In the genomic region with DNA sequence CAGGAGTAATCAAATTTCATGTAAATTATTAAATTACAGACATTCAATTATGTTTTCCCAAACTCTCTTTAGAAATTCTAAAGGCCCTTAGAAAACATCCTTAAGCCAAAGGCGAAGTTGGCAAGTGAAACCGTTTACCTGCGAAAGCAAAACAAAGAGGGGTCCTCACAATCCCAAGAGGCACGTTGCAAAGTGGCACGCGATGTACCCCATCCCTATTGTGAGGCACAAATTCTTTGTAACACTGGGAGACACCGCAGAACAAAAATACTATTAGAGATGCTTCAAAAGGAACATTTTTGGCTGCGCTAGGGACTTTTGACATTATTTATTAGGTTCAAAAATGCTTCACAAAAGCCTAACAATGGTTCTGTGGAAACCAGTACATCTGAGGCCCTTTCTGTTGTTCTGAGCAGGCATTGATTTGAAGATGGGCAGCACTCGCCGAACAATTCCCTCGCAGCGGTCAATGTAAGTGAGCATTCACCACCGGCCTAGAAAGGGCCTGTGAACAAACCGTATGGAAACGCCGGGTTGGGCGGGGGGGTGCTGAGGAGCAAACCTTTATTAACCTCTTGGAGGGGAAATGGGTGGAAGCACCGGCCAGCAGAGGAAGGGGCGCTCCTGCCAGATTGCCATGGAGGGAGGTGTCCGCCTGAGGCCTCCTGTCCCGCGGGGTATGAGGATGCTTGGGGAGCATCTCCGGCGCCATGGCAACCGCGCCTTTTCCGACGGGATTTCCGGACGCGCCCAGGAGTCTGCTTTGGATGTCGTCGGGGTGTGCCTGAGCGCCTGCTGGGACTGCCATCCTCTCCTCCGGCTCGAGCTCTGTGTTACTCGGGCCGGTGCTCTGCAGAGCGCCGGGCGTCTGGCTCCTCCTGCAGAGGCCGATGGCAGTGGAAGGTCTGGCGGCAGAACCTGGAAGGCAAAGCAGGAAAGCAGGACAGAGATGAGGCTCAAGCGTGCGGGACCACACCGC, we compare ENCODE assay signal across 21 cellular contexts.
DNase-seq lines count a peak whose midpoint lies in the region; ATAC-seq and TF ChIP-seq lines count a peak whose summit lies in the region.
"Had no signal": no experiment of that assay in that cellular context is flagged by ENCODE, and none has a peak within 500 bp of the region (broad histone marks: within the 10 kb centered on the region; RNA-seq: fewer than 3 reads in every experiment).

No MANE protein-coding gene starts in this region.

- DNase-seq in left ventricle myocardium superior = peak; percentile 22
- DNase-seq in heart right ventricle = no peak
- peak; percentile 51 for DNase-seq in iPS-NIHi11 (ENCODE audit: low spot score)
- no peak for DNase-seq in type B pancreatic cell (ENCODE audit: extremely low spot score, unreplicated experiment)
- DNase-seq in NCI-H2196 (lab: John Stamatoyannopoulos, UW; ENCODE audit: unreplicated experiment) = no peak
- no peak for DNase-seq in vagina (ENCODE audit: extremely low spot score in 2 of 2)
- DNase-seq in stimulated activated CD4-positive, alpha-beta T cell treated with anti-CD3 and anti-CD28 coated beads, Interleukin-4, amount 100 ng/mL, for 24 hours = no peak
- DNase-seq: activated CD8-positive, alpha-beta T cell treated with anti-CD3 and anti-CD28 coated beads, Interleukin-2, amount 10 ng/mL, durations not matched to agents 7 days and 5 days; esophagus squamous epithelium; midbrain; NCI-H2029; NCI-H526 treated with DMSO at 0.1 percent for 48 hours; SHP77 treated with DMSO at 0.1 percent for 48 hours; stimulated activated CD4-positive, alpha-beta T cell treated with anti-CD3 and anti-CD28 coated beads, Interleukin-15, amount 100 ng/mL, for 24 hours; stimulated activated naive CD4-positive, alpha-beta T cell; T-helper 2 cell; trophoblast cell had no signal

- H3K9me3 Mint-ChIP-seq in brain (peaks cover 0 to 7% (median 4%) of the 10 kb centered on the region in 5 experiments), type B pancreatic cell (no peaks in the 10 kb centered on the region)

- peak overlapping the region in 4 of 5 experiments; percentile 56 to 77 (median 70) for H3K4me3 Mint-ChIP-seq in brain
- H3K4me3 Mint-ChIP-seq in type B pancreatic cell = peak overlapping the region; percentile 13
- H3K4me3 Mint-ChIP-seq: activated CD8-positive, alpha-beta T cell treated with anti-CD3 and anti-CD28 coated beads, Interleukin-2, amount 10 ng/mL, durations not matched to agents 7 days and 5 days had no signal

- no peak for TF ChIP-seq CTCF in heart right ventricle (IDR thresholded peaks at IDR 0.05)
- no peak for TF ChIP-seq CTCF in brain (conservative IDR thresholded peaks at IDR 0.05)
- TF ChIP-seq CTCF in type B pancreatic cell (conservative IDR thresholded peaks at IDR 0.05) = no peak
- TF ChIP-seq CTCF in vagina (IDR thresholded peaks at IDR 0.05) = no peak

- 9 to 12% methylated on average over 46 of the region's 46 CpGs for WGBS in heart right ventricle, 2 donors

- no peak for TF ChIP-seq POLR2A in vagina (IDR thresholded peaks at IDR 0.05)

- peak overlapping the region in 1 of 5 experiments; percentile 28 for H3K27ac Mint-ChIP-seq in brain
- H3K27ac Mint-ChIP-seq in type B pancreatic cell = no peak overlapping the region
- H3K27ac Mint-ChIP-seq: activated CD8-positive, alpha-beta T cell treated with anti-CD3 and anti-CD28 coated beads, Interleukin-2, amount 10 ng/mL, durations not matched to agents 7 days and 5 days had no signal

- no peaks in the 10 kb centered on the region for H3K36me3 ChIP-seq in heart right ventricle
- H3K36me3 ChIP-seq in vagina = no peaks in the 10 kb centered on the region
- H3K36me3 ChIP-seq: cardiac muscle cell, esophagus squamous epithelium had no signal

- H3K4me1 ChIP-seq in heart right ventricle = no peaks in the 10 kb centered on the region
- no peaks in the 10 kb centered on the region for H3K4me1 ChIP-seq in vagina
- H3K4me1 ChIP-seq: esophagus squamous epithelium had no signal

- H3K4me3 ChIP-seq in heart right ventricle = no peak overlapping the region
- no peak overlapping the region for H3K4me3 ChIP-seq in vagina
- H3K4me3 ChIP-seq: cardiac muscle cell, esophagus squamous epithelium had no signal

- ATAC-seq in left ventricle myocardium superior (no peak), heart right ventricle (no peak)
- ATAC-seq: activated CD8-positive, alpha-beta T cell treated with anti-CD3 and anti-CD28 coated beads, Interleukin-2, amount 10 ng/mL, durations not matched to agents 7 days and 5 days had no signal

- peaks cover 0 to 4% (median 0%) of the 10 kb centered on the region in 11 donors for H3K9me3 ChIP-seq in heart right ventricle
- H3K9me3 ChIP-seq in vagina = no peaks in the 10 kb centered on the region
- H3K9me3 ChIP-seq: esophagus squamous epithelium had no signal

- peaks cover 7% of the 10 kb centered on the region for H3K27me3 Mint-ChIP-seq in brain
- H3K27me3 Mint-ChIP-seq in type B pancreatic cell = peaks cover 53% of the 10 kb centered on the region

- H3K36me3 Mint-ChIP-seq in brain (no peaks in the 10 kb centered on the region), type B pancreatic cell (no peaks in the 10 kb centered on the region)

- H3K4me1 Mint-ChIP-seq in brain (peaks cover 12% of the 10 kb centered on the region), type B pancreatic cell (ENCODE audit: unreplicated experiment) (no peaks in the 10 kb centered on the region)

- intact Hi-C loops in left ventricle myocardium superior (cut with micrococcal nuclease) (no loop called here), heart right ventricle (cut with DNase I) (no loop called here), vagina (cut with DNase I) (no loop called here)

- H3K27me3 ChIP-seq in heart right ventricle = peaks cover 0 to 47% (median 15%) of the 10 kb centered on the region in 7 donors
- H3K27me3 ChIP-seq in vagina = no peaks in the 10 kb centered on the region

- H3K27ac ChIP-seq in heart right ventricle (no peak overlapping the region), vagina (no peak overlapping the region)
- H3K27ac ChIP-seq: C4-2B, cardiac muscle cell, dorsolateral prefrontal cortex, esophagus squamous epithelium had no signal

Comparison
In these comparisons a context has a peak if more than half of its experiments do, and no peak if none do; other contexts are left out.
1. DNase-seq: peak in left ventricle myocardium superior (single experiment) and iPS-NIHi11 (single experiment); none in heart right ventricle (0 of 2), type B pancreatic cell (single experiment), NCI-H2196 (single experiment), vagina (0 of 2) and stimulated activated CD4-positive, alpha-beta T cell treated with anti-CD3 and anti-CD28 coated beads, Interleukin-4, amount 100 ng/mL, for 24 hours (single experiment).